ENCODE assay signal across 30 cellular contexts in the genomic region with DNA sequence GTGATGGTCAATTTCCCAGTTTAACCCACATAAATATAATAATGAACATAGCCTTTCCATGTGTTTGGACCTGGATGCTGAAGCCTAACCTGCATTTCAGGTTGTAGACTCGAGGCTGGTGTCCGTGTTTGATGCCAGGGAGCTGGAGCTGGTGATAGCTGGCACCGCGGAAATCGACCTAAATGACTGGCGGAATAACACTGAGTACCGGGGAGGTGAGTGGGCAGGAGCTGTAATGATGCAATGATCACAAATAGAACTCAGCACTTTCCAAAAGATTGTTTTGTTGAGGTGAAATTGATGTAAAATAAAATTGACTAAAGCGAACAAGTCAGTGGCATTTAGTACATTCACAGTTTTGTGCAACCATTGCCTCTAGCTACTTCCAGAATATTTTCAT.
"Had no signal": no experiment of that assay in that cellular context is flagged by ENCODE, and none has a peak within 500 bp of the region (broad histone marks: within the 10 kb centered on the region; RNA-seq: fewer than 3 reads in every experiment).

No MANE protein-coding gene starts in this region.

- H3K4me1 Mint-ChIP-seq: immature natural killer cell, neural crest cell had no signal

- ATAC-seq: esophagus mucosa; foreskin keratinocyte; gastroesophageal sphincter; left colon; lower lobe of right lung; natural killer cell treated with Interleukin-12 subunit alpha and Interleukin-12 subunit beta and Interleukin-15 and Interleukin-18, amount 100 ng/mL, for 72 hours; sciatic nerve; stimulated activated effector memory CD8-positive, alpha-beta T cell treated with anti-CD3 and anti-CD28 coated beads, Interleukin-12 subunit alpha, Interleukin-12 subunit beta, amount 100 ng/mL, for 72 hours had no signal

- H3K9me3 ChIP-seq: left ventricle myocardium inferior, lower lobe of right lung, right atrium auricular region, thoracic aorta, upper lobe of left lung, uterus had no signal

- H3K27me3 ChIP-seq: foreskin keratinocyte, gastroesophageal sphincter, right atrium auricular region, tibial nerve, upper lobe of left lung, uterus had no signal

- H3K4me1 ChIP-seq: foreskin keratinocyte, gastroesophageal sphincter, parathyroid adenoma, right atrium auricular region, stomach, tibial nerve, uterus had no signal

- H3K9me3 Mint-ChIP-seq: endodermal cell; natural killer cell treated with Interleukin-12 subunit alpha and Interleukin-12 subunit beta and Interleukin-15 and Interleukin-18, amount 100 ng/mL, for 72 hours; stimulated activated effector memory CD8-positive, alpha-beta T cell treated with anti-CD3 and anti-CD28 coated beads, Interleukin-12 subunit alpha, Interleukin-12 subunit beta, amount 100 ng/mL, for 72 hours had no signal

- H3K36me3 ChIP-seq: gastroesophageal sphincter, left ventricle myocardium inferior, lower lobe of right lung, right atrium auricular region, stomach, thoracic aorta, tibial nerve, upper lobe of left lung, uterus had no signal

- H3K79me2 ChIP-seq: parathyroid adenoma had no signal

- H2AFZ ChIP-seq: parathyroid adenoma had no signal

- H3K9ac ChIP-seq: parathyroid adenoma had no signal

- H3K4me3 Mint-ChIP-seq: endodermal cell; immature natural killer cell; natural killer cell treated with Interleukin-12 subunit alpha and Interleukin-12 subunit beta and Interleukin-15 and Interleukin-18, amount 100 ng/mL, for 72 hours; neural crest cell; stimulated activated effector memory CD8-positive, alpha-beta T cell treated with anti-CD3 and anti-CD28 coated beads, Interleukin-12 subunit alpha, Interleukin-12 subunit beta, amount 100 ng/mL, for 72 hours had no signal

- DNase-seq: effector CD8-positive, alpha-beta T cell; endodermal cell; foreskin keratinocyte; glutamatergic neuron; immature natural killer cell; islet precursor cell; kidney glomerular epithelial cell; left colon; left ventricle myocardium inferior; lower lobe of right lung; stimulated activated CD4-positive, alpha-beta T cell treated with anti-CD3 and anti-CD28 coated beads, Interleukin-12 subunit alpha, Interleukin-12 subunit beta, amount 100 ng/mL, for 4 hours; stimulated activated CD4-positive, alpha-beta T cell treated with anti-CD3 and anti-CD28 coated beads, Interleukin-1b, Interleukin-23, amount 100 ng/mL, for 48 hours; stimulated activated CD4-positive, alpha-beta T cell treated with anti-CD3 and anti-CD28 coated beads, Interleukin-4, amount 100 ng/mL, for 24 hours; stimulated activated naive CD4-positive, alpha-beta T cell treated with Interleukin-2 at 50 U/mL for 16 hours; stomach; upper lobe of left lung; uterus had no signal

- H3K4me2 ChIP-seq: smooth muscle cell had no signal

- H3K36me3 Mint-ChIP-seq: immature natural killer cell; natural killer cell treated with Interleukin-12 subunit alpha and Interleukin-12 subunit beta and Interleukin-15 and Interleukin-18, amount 100 ng/mL, for 72 hours; stimulated activated effector memory CD8-positive, alpha-beta T cell treated with anti-CD3 and anti-CD28 coated beads, Interleukin-12 subunit alpha, Interleukin-12 subunit beta, amount 100 ng/mL, for 72 hours had no signal

- H3K4me3 ChIP-seq: gastroesophageal sphincter, left ventricle myocardium inferior, lower lobe of right lung, right atrium auricular region, smooth muscle cell, stomach, thoracic aorta, tibial nerve, upper lobe of left lung, uterus had no signal

- H3K27ac ChIP-seq: epithelial cell of prostate, foreskin keratinocyte, gastroesophageal sphincter, left ventricle myocardium inferior, lower lobe of right lung, parathyroid adenoma, right atrium auricular region, stomach, thoracic aorta, tibial nerve, upper lobe of left lung, uterus had no signal

- FAIRE-seq: colon had no signal
